ENCODE assay signal across 1 cellular context in the genomic region with DNA sequence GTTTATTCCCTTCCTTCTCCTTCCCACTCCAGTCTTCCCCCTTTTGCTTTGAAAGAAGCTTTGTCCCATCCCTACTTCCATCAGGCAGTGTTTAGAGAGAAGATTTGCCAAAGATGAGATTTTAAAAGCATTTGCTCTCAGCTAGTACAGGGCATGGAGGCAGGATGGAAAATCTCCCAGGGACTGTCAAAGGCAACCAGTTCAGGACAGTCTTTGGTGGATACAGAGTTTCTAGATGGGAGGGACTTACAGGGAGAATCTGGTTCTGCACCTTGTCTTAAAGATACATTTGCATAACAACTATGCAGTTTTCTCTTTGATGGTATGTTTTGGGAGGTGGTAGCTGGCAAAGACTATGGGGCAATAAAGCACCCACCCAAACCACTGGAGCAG.
TF ChIP-seq lines count a peak whose summit lies in the region.

No MANE protein-coding gene starts in this region.

TF ChIP-seq in GM23338, 12 proteins besides CTCF, POLR2A, EP300 and RAD21 (continued from another document):
- TF ChIP-seq, protein P1, sequence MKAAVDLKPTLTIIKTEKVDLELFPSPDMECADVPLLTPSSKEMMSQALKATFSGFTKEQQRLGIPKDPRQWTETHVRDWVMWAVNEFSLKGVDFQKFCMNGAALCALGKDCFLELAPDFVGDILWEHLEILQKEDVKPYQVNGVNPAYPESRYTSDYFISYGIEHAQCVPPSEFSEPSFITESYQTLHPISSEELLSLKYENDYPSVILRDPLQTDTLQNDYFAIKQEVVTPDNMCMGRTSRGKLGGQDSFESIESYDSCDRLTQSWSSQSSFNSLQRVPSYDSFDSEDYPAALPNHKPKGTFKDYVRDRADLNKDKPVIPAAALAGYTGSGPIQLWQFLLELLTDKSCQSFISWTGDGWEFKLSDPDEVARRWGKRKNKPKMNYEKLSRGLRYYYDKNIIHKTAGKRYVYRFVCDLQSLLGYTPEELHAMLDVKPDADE (IDR thresholded peaks at IDR 0.05), result no peak
- TF ChIP-seq JUNB (IDR thresholded peaks at IDR 0.05; ENCODE audit: unreplicated experiment), result no peak
- TF ChIP-seq, protein P2, sequence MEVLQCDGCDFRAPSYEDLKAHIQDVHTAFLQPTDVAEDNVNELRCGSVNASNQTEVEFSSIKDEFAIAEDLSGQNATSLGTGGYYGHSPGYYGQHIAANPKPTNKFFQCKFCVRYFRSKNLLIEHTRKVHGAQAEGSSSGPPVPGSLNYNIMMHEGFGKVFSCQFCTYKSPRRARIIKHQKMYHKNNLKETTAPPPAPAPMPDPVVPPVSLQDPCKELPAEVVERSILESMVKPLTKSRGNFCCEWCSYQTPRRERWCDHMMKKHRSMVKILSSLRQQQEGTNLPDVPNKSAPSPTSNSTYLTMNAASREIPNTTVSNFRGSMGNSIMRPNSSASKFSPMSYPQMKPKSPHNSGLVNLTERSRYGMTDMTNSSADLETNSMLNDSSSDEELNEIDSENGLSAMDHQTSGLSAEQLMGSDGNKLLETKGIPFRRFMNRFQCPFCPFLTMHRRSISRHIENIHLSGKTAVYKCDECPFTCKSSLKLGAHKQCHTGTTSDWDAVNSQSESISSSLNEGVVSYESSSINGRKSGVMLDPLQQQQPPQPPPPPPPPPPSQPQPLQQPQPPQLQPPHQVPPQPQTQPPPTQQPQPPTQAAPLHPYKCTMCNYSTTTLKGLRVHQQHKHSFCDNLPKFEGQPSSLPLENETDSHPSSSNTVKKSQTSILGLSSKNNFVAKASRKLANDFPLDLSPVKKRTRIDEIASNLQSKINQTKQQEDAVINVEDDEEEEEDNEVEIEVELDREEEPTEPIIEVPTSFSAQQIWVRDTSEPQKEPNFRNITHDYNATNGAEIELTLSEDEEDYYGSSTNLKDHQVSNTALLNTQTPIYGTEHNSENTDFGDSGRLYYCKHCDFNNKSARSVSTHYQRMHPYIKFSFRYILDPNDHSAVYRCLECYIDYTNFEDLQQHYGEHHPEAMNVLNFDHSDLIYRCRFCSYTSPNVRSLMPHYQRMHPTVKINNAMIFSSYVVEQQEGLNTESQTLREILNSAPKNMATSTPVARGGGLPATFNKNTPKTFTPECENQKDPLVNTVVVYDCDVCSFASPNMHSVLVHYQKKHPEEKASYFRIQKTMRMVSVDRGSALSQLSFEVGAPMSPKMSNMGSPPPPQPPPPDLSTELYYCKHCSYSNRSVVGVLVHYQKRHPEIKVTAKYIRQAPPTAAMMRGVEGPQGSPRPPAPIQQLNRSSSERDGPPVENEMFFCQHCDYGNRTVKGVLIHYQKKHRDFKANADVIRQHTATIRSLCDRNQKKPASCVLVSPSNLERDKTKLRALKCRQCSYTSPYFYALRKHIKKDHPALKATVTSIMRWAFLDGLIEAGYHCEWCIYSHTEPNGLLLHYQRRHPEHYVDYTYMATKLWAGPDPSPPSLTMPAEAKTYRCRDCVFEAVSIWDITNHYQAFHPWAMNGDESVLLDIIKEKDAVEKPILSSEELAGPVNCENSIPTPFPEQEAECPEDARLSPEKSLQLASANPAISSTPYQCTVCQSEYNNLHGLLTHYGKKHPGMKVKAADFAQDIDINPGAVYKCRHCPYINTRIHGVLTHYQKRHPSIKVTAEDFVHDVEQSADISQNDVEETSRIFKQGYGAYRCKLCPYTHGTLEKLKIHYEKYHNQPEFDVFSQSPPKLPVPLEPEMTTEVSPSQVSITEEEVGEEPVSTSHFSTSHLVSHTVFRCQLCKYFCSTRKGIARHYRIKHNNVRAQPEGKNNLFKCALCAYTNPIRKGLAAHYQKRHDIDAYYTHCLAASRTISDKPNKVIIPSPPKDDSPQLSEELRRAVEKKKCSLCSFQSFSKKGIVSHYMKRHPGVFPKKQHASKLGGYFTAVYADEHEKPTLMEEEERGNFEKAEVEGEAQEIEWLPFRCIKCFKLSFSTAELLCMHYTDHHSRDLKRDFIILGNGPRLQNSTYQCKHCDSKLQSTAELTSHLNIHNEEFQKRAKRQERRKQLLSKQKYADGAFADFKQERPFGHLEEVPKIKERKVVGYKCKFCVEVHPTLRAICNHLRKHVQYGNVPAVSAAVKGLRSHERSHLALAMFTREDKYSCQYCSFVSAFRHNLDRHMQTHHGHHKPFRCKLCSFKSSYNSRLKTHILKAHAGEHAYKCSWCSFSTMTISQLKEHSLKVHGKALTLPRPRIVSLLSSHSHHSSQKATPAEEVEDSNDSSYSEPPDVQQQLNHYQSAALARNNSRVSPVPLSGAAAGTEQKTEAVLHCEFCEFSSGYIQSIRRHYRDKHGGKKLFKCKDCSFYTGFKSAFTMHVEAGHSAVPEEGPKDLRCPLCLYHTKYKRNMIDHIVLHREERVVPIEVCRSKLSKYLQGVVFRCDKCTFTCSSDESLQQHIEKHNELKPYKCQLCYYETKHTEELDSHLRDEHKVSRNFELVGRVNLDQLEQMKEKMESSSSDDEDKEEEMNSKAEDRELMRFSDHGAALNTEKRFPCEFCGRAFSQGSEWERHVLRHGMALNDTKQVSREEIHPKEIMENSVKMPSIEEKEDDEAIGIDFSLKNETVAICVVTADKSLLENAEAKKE (CRISPR knock-in tag; IDR thresholded peaks at IDR 0.05), result no peak
- no peak for TF ChIP-seq EZH2 (IDR thresholded peaks at IDR 0.05; ENCODE audit: low read depth, unreplicated experiment)
- no peak for TF ChIP-seq CREB1 (CRISPR knock-in tag; IDR thresholded peaks at IDR 0.05; ENCODE audit: low read depth)
